In the genomic region with DNA sequence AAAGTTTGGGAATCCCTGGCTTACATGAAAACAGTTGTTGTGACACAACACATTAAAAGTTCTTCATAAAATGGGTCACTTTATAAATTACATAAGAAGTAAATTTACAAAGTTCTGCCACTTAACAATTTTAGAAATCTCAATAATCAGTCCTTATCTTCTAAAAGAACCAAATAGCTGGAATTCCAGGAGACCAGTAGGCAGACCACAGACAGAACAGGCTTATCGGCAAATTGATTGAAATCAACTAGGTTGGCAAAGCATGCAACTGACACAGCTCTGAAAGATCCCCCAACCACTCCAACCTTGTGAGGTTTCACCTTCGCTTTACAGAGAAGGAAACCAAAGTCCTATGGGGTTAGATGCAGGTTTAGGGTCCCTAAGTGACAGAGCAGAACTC, we compare ENCODE assay signal across 1 cellular context.
TF ChIP-seq lines count a peak whose summit lies in the region.

No MANE protein-coding gene starts in this region.

TF ChIP-seq in SK-N-SH, 30 proteins besides CTCF, POLR2A, EP300 and RAD21 (continued from another document):
- TF ChIP-seq YY1 (IDR thresholded peaks at IDR 0.05; ENCODE audit: low read depth), result no peak
- TF ChIP-seq GABPA (IDR thresholded peaks at IDR 0.05; ENCODE audit: low read depth), result no peak
